13 cellular contexts compared by ENCODE assay signal in the genomic region with DNA sequence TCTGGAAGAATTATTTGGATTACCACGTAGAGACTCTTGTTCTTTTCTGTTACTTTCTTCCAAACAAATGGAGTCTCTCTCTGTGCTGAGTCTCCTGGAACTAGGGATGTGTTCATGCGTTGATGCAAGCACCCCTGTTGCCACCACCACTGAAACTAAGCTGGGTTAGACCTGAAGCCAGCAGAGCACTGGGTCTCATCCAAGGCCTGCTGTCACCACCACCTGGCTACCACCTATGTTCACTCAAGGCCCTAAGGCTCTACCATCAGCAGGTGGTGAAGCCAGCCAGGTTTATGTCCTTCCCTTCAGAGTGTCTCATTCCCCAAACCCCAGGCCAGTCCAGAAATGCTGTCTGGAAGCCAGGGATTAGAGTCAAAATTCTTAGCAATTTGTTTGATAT. TPM values are rescaled to one million over a fixed set of nuclear protein-coding genes. Genes with fewer than 3 reads are reported as not detected.
DNase-seq lines count a peak whose midpoint lies in the region; FAIRE-seq lines count a peak whose summit lies in the region.
"Had no signal": no experiment of that assay in that cellular context is flagged by ENCODE, and none has a peak within 500 bp of the region (broad histone marks: within the 10 kb centered on the region; RNA-seq: fewer than 3 reads in every experiment).

No MANE protein-coding gene starts in this region.

- no peaks in the 10 kb centered on the region for H3K27me3 ChIP-seq in trophoblast cell (ENCODE audit: insufficient read depth, low read length)
- H3K27me3 ChIP-seq in HAP-1 (ENCODE audit: low read depth), result no peaks in the 10 kb centered on the region

- no peak overlapping the region for H3K4me2 ChIP-seq in trophoblast cell (ENCODE audit: low read length)
- H3K4me2 ChIP-seq: A549 had no signal

- H3K4me1 ChIP-seq in trophoblast cell (ENCODE audit: control insufficient read depth in 1 of 2, insufficient read depth in 2 of 2, low read length in 2 of 2) (peaks cover 0 to 2% of the 10 kb centered on the region in 2 experiments), HAP-1 (no peaks in the 10 kb centered on the region)

- no peak overlapping the region for H3K27ac ChIP-seq in trophoblast cell (ENCODE audit: low read depth, low read length)
- H3K27ac ChIP-seq: A549 had no signal

- no peaks in the 10 kb centered on the region for H3K79me1 ChIP-seq in trophoblast cell (ENCODE audit: low read length)

- H3K79me2 ChIP-seq in trophoblast cell (ENCODE audit: control insufficient read depth, insufficient read depth, low read length, poor library complexity), result peaks cover 3% of the 10 kb centered on the region

- H3K9me3 ChIP-seq in trophoblast cell (ENCODE audit: insufficient read depth, low read depth, low read length), result no peaks in the 10 kb centered on the region
- no peaks in the 10 kb centered on the region for H3K9me3 ChIP-seq in HAP-1
- H3K9me3 ChIP-seq: A549 had no signal

- no peak overlapping the region for H4K8ac ChIP-seq in trophoblast cell (ENCODE audit: low read depth, low read length)

- H3K9ac ChIP-seq in trophoblast cell (ENCODE audit: low read length), result no peak overlapping the region

- H2BK12ac ChIP-seq in trophoblast cell (ENCODE audit: low read length), result no peak overlapping the region

- DNase-seq in HTR-8/SVneo (ENCODE audit: insufficient read length, low spot score) (no peak), cerebellar cortex (ENCODE audit: low spot score) (peak; percentile 95), trophoblast cell (no peak), HAP-1 (ENCODE audit: low spot score in 2 of 2) (no peak), activated gamma-delta T cell treated with Interleukin-2 at 50 U/mL for 16 hours (no peak), foreskin melanocyte (no peak)
- DNase-seq in activated T-cell treated with anti-CD3 and anti-CD28 coated beads, Interleukin-2, amount 50 U/mL, for 1 hour, result no peak
- DNase-seq: CD8-positive, alpha-beta T cell; COR-L47; KG1 had no signal

- peak; percentile 23 for FAIRE-seq in HTR-8/SVneo (lab: Jason Lieb, UNC)
- FAIRE-seq: A549, GM12878, H54 had no signal

- no peak overlapping the region for H2AK5ac ChIP-seq in trophoblast cell (ENCODE audit: low read length)

- H2BK5ac ChIP-seq in trophoblast cell (ENCODE audit: low read depth, low read length, poor library complexity), result no peak overlapping the region

- H2BK120ac ChIP-seq in trophoblast cell (ENCODE audit: insufficient read depth, low read length, poor library complexity), result no peak overlapping the region

- no peak overlapping the region for H4K12ac ChIP-seq in trophoblast cell (ENCODE audit: low read depth, low read length)

- H3K4ac ChIP-seq in trophoblast cell (ENCODE audit: low read depth, low read length), result peak overlapping the region; percentile 73

- H3K36me3 ChIP-seq in trophoblast cell (ENCODE audit: control insufficient read depth in 1 of 2, insufficient read depth in 2 of 2, low read length in 2 of 2), result no peaks in the 10 kb centered on the region
- H3K36me3 ChIP-seq in HAP-1 (replicated peaks), result no peaks in the 10 kb centered on the region; the same call in 1 of the 2 replicates

- H3K18ac ChIP-seq in trophoblast cell (ENCODE audit: low read length), result no peak overlapping the region

- no peak overlapping the region for H3K23ac ChIP-seq in trophoblast cell (ENCODE audit: low read length)

- H3K14ac ChIP-seq in trophoblast cell (ENCODE audit: low read length), result no peak overlapping the region

- H3K4me3 ChIP-seq in trophoblast cell (ENCODE audit: low read depth, low read length), result no peak overlapping the region
- H3K4me3 ChIP-seq in HAP-1, result no peak overlapping the region
- H3K4me3 ChIP-seq: A549, GM12878 had no signal

- H2AFZ ChIP-seq in trophoblast cell (ENCODE audit: insufficient read depth, low read length, poor library complexity), result no peak overlapping the region

- no peak overlapping the region for H4K91ac ChIP-seq in trophoblast cell (ENCODE audit: low read depth, low read length)

- in situ Hi-C loops in HAP-1 (cut with MboI; ENCODE audit: low sequenced_read_pairs), result no loop called here

- WGBS in trophoblast cell (ENCODE audit: extremely low coverage, insufficient coverage, insufficient read length), result no CpG with 5 or more reads among the region's 2 CpGs

RNA-seq across cellular contexts. Expression of a gene that starts 13.3 kb away (rescaled TPM):
- 16.3 and 16.6 TPM in 2 replicates for polyA plus RNA-seq in trophoblast cell (2013)
